ENCODE assay signal across 6 cellular contexts in genomic region chr6:138116661-138116999, GRCh38. TPM values are rescaled to one million over a fixed set of nuclear protein-coding genes. Genes with fewer than 3 reads are reported as not detected.
"Had no signal": no experiment of that assay in that cellular context is flagged by ENCODE, and none has a peak within 500 bp of the region (broad histone marks: within the 10 kb centered on the region; RNA-seq: fewer than 3 reads in every experiment).

No MANE protein-coding gene starts in this region.

- H3K36me3 ChIP-seq: SJSA1 had no signal

- FAIRE-seq: RCC 7860 had no signal

- H3K4me3 ChIP-seq: SJSA1, SK-N-MC had no signal

- H3K27ac Mint-ChIP-seq: IgD-negative memory B cell had no signal

- H3K36me3 Mint-ChIP-seq: IgD-negative memory B cell had no signal

- H3K9me3 Mint-ChIP-seq: IgD-negative memory B cell had no signal

- H3K4me3 Mint-ChIP-seq: IgD-negative memory B cell had no signal

- DNase-seq: RPMI8226, SIG-M5 had no signal

- H3K9me3 ChIP-seq: SJSA1 had no signal

- H3K4me1 ChIP-seq: SJSA1 had no signal

- H3K27ac ChIP-seq: SJSA1 had no signal

RNA-seq across cellular contexts. Expression of gene ARFGEF3, which starts 45.1 kb away (rescaled TPM):
- total RNA-seq: SJSA1 had no signal
- polyA plus RNA-seq: IgD-negative memory B cell had no signal
